Comparison of ENCODE assay signal across 1 cellular context in genomic region chr7:2241580-2242540, GRCh38.
TF ChIP-seq lines count a peak whose summit lies in the region.

TSS of gene MRM2 (minus strand) at chr7:2242205. CDS start at chr7:2242169, 36 bp downstream.
TSS of gene NUDT1 (plus strand) at chr7:2242226. CDS start at chr7:2244575, 2,349 bp downstream.

TF ChIP-seq in K562, 482 proteins besides CTCF, POLR2A, EP300 and RAD21 (continued from another document and continues in another):
- TF ChIP-seq, protein P1, sequence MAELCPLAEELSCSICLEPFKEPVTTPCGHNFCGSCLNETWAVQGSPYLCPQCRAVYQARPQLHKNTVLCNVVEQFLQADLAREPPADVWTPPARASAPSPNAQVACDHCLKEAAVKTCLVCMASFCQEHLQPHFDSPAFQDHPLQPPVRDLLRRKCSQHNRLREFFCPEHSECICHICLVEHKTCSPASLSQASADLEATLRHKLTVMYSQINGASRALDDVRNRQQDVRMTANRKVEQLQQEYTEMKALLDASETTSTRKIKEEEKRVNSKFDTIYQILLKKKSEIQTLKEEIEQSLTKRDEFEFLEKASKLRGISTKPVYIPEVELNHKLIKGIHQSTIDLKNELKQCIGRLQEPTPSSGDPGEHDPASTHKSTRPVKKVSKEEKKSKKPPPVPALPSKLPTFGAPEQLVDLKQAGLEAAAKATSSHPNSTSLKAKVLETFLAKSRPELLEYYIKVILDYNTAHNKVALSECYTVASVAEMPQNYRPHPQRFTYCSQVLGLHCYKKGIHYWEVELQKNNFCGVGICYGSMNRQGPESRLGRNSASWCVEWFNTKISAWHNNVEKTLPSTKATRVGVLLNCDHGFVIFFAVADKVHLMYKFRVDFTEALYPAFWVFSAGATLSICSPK (IDR thresholded peaks at IDR 0.05; ENCODE audit: borderline replicate concordance) = no peak
- TF ChIP-seq ZEB2 (IDR thresholded peaks at IDR 0.05) (peak; percentile 21; the same call in 1 of the 2 replicates), BMI1 (IDR thresholded peaks at IDR 0.05; ENCODE audit: low read length) (no peak), PRPF4 (IDR thresholded peaks at IDR 0.05; ENCODE audit: insufficient read depth, low read depth, low read length, poor library complexity, severe bottlenecking) (no peak), KDM4B (IDR thresholded peaks at IDR 0.05; ENCODE audit: borderline replicate concordance in 2 of 2, low read depth in 1 of 2) (peak in 1 of 2 experiments; percentile 91; a peak in 2 of 4 replicates), CBX2 (IDR thresholded peaks at IDR 0.05; ENCODE audit: insufficient read depth, low read length, poor library complexity, severe bottlenecking) (no peak), FOXO4 (CRISPR knock-in tag; IDR thresholded peaks at IDR 0.05) (no peak), ZBTB11 (CRISPR knock-in tag; IDR thresholded peaks at IDR 0.05) (peak in 2 of 3 experiments; percentile 69 to 88; a peak in 5 of 6 replicates), XRCC4 (IDR thresholded peaks at IDR 0.05; ENCODE audit: extremely low read depth, insufficient read depth, insufficient read length) (no peak), ZNF444 (CRISPR knock-in tag; IDR thresholded peaks at IDR 0.05) (no peak), IRF2 (CRISPR knock-in tag; IDR thresholded peaks at IDR 0.05) (no peak), E2F6 (IDR thresholded peaks at IDR 0.05; ENCODE audit: borderline replicate concordance in 1 of 2, extremely low read depth in 1 of 2, insufficient read depth in 1 of 2, insufficient read length in 1 of 2, low read depth in 1 of 2, low read length in 1 of 2, poor library complexity in 1 of 2, severe bottlenecking in 1 of 2) (peak; percentile 59 to 89), CCNT2 (IDR thresholded peaks at IDR 0.05; ENCODE audit: borderline replicate concordance, extremely low read depth, insufficient read length, low read depth, low read length) (no peak), ZNF282 (CRISPR knock-in tag; IDR thresholded peaks at IDR 0.05) (no peak), ZNF41 (CRISPR knock-in tag; conservative IDR thresholded peaks at IDR 0.05) (no peak), NFIX (CRISPR knock-in tag; IDR thresholded peaks at IDR 0.05; ENCODE audit: low read depth) (no peak), DPF2 (IDR thresholded peaks at IDR 0.05) (no peak), ZNF239 (CRISPR knock-in tag; IDR thresholded peaks at IDR 0.05) (no peak), ASH1L (IDR thresholded peaks at IDR 0.05; ENCODE audit: borderline replicate concordance, low read depth, partially characterized antibody) (no peak), TEAD4 (IDR thresholded peaks at IDR 0.05; ENCODE audit: low read length) (no peak), TEAD4 (CRISPR knock-in tag; IDR thresholded peaks at IDR 0.05; ENCODE audit: borderline replicate concordance) (no peak), TFAM (CRISPR knock-in tag; conservative IDR thresholded peaks at IDR 0.05) (no peak), FOXK2 (conservative IDR thresholded peaks at IDR 0.05 in 1 of 2, IDR thresholded peaks at IDR 0.05 in 1 of 2; ENCODE audit: low read depth in 2 of 2) (no peak), ZNF143 (CRISPR knock-in tag; IDR thresholded peaks at IDR 0.05) (no peak), IFI16 (CRISPR knock-in tag; IDR thresholded peaks at IDR 0.05) (no peak), ZNF445 (CRISPR knock-in tag; IDR thresholded peaks at IDR 0.05; ENCODE audit: low read depth) (no peak), ZNF780A (CRISPR knock-in tag; IDR thresholded peaks at IDR 0.05) (no peak), RBM25 (IDR thresholded peaks at IDR 0.05; ENCODE audit: low read depth, low read length, severe bottlenecking) (no peak), MTF1 (CRISPR knock-in tag; IDR thresholded peaks at IDR 0.05; ENCODE audit: borderline replicate concordance) (no peak), LEF1 (IDR thresholded peaks at IDR 0.05) (no peak), ETV6 (IDR thresholded peaks at IDR 0.05; ENCODE audit: borderline replicate concordance in 1 of 2, low read depth in 2 of 2, low read length in 1 of 2) (0 out of 4 replicates have a peak, but pooled peaks of 1 of the 2 experiments have one; percentile 43), ETV6 (CRISPR knock-in tag; IDR thresholded peaks at IDR 0.05; ENCODE audit: borderline replicate concordance) (no peak), FOXJ2 (tag; IDR thresholded peaks at IDR 0.05) (no peak), MXI1 (IDR thresholded peaks at IDR 0.05; ENCODE audit: low read depth, low read length) (peak; percentile 55; the same call in 1 of the 2 replicates), RBM17 (IDR thresholded peaks at IDR 0.05; ENCODE audit: borderline replicate concordance, low read depth, low read length) (no peak), CAMTA2 (CRISPR knock-in tag; conservative IDR thresholded peaks at IDR 0.05) (no peak), SAFB2 (IDR thresholded peaks at IDR 0.05; ENCODE audit: borderline replicate concordance, low read depth, low read length, severe bottlenecking) (no peak), ZFP1 (CRISPR knock-in tag; IDR thresholded peaks at IDR 0.05) (no peak), ZNF384 (IDR thresholded peaks at IDR 0.05; ENCODE audit: low read depth, low read length) (no peak), CHD4 (IDR thresholded peaks at IDR 0.05; ENCODE audit: insufficient read depth, insufficient replicate concordance, low read depth, low read length, poor library complexity, severe bottlenecking) (no peak), TCFL5 (CRISPR knock-in tag; conservative IDR thresholded peaks at IDR 0.05) (no peak), ZFP30 (CRISPR knock-in tag; IDR thresholded peaks at IDR 0.05; ENCODE audit: borderline replicate concordance) (no peak), SPI1 (IDR thresholded peaks at IDR 0.05; ENCODE audit: borderline replicate concordance, low read depth, low read length) (0 out of 2 replicates have a peak, but pooled peaks have one; percentile 14), ZNF79 (CRISPR knock-in tag; IDR thresholded peaks at IDR 0.05; ENCODE audit: low read depth) (no peak), SIRT6 (IDR thresholded peaks at IDR 0.05; ENCODE audit: low read depth, low read length) (no peak), MBD1 (CRISPR knock-in tag; IDR thresholded peaks at IDR 0.05) (no peak), PHF8 (IDR thresholded peaks at IDR 0.05; ENCODE audit: borderline replicate concordance, low read length) (peak; percentile 89; the same call in 1 of the 2 replicates), NFE2 (IDR thresholded peaks at IDR 0.05; ENCODE audit: low read depth) (no peak), KLF16 (IDR thresholded peaks at IDR 0.05) (no peak), SP2 (IDR thresholded peaks at IDR 0.05; ENCODE audit: extremely low read depth, low read depth, low read length, poor library complexity, severe bottlenecking) (no peak)
- TF ChIP-seq, protein P2, sequence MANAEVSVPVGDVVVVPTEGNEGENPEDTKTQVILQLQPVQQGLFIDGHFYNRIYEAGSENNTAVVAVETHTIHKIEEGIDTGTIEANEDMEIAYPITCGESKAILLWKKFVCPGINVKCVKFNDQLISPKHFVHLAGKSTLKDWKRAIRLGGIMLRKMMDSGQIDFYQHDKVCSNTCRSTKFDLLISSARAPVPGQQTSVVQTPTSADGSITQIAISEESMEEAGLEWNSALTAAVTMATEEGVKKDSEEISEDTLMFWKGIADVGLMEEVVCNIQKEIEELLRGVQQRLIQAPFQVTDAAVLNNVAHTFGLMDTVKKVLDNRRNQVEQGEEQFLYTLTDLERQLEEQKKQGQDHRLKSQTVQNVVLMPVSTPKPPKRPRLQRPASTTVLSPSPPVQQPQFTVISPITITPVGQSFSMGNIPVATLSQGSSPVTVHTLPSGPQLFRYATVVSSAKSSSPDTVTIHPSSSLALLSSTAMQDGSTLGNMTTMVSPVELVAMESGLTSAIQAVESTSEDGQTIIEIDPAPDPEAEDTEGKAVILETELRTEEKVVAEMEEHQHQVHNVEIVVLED (CRISPR knock-in tag; IDR thresholded peaks at IDR 0.05) = peak; percentile 56
- TF ChIP-seq, protein P3, sequence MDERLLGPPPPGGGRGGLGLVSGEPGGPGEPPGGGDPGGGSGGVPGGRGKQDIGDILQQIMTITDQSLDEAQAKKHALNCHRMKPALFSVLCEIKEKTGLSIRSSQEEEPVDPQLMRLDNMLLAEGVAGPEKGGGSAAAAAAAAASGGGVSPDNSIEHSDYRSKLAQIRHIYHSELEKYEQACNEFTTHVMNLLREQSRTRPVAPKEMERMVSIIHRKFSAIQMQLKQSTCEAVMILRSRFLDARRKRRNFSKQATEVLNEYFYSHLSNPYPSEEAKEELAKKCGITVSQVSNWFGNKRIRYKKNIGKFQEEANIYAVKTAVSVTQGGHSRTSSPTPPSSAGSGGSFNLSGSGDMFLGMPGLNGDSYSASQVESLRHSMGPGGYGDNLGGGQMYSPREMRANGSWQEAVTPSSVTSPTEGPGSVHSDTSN (CRISPR knock-in tag; IDR thresholded peaks at IDR 0.05; ENCODE audit: low read depth) = no peak
- TF ChIP-seq, protein P3 (tag; conservative IDR thresholded peaks at IDR 0.05; ENCODE audit: low read depth) = no peak
- TF ChIP-seq, protein P4, sequence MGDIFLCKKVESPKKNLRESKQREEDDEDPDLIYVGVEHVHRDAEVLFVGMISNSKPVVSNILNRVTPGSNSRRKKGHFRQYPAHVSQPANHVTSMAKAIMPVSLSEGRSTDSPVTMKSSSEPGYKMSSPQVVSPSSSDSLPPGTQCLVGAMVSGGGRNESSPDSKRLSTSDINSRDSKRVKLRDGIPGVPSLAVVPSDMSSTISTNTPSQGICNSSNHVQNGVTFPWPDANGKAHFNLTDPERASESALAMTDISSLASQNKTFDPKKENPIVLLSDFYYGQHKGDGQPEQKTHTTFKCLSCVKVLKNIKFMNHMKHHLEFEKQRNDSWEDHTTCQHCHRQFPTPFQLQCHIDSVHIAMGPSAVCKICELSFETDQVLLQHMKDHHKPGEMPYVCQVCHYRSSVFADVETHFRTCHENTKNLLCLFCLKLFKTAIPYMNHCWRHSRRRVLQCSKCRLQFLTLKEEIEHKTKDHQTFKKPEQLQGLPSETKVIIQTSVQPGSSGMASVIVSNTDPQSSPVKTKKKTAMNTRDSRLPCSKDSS (IDR thresholded peaks at IDR 0.05; ENCODE audit: low read depth, partially characterized antibody) = no peak
- TF ChIP-seq, protein P5, sequence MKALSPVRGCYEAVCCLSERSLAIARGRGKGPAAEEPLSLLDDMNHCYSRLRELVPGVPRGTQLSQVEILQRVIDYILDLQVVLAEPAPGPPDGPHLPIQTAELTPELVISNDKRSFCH (CRISPR knock-in tag; IDR thresholded peaks at IDR 0.05) = no peak
- TF ChIP-seq, protein P5 (tag; IDR thresholded peaks at IDR 0.05) = no peak
